ENCODE assay signal across 9 cellular contexts in genomic region chr1:47232187-47232874, GRCh38. TPM values are rescaled to one million over a fixed set of nuclear protein-coding genes. Genes with fewer than 3 reads are reported as not detected.
DNase-seq lines count a peak whose midpoint lies in the region; ATAC-seq and TF ChIP-seq lines count a peak whose summit lies in the region.
"Had no signal": no experiment of that assay in that cellular context is flagged by ENCODE, and none has a peak within 500 bp of the region (broad histone marks: within the 10 kb centered on the region; RNA-seq: fewer than 3 reads in every experiment).

Gene TAL1, minus strand, starts transcription at chr1:47232225. Its CDS starts 6,337 bp downstream, at chr1:47225888.

- H3K4me3 ChIP-seq in colonic mucosa (peak within 1 kb of the TSS; percentile 13), thyroid gland (replicated peaks in 1 of 3) (peak within 1 kb of the TSS in 1 of 3 donors; percentile 22)

- peak within 1 kb of the TSS; percentile 14 to 36 for H3K9ac ChIP-seq in colonic mucosa (ENCODE audit: low read depth in 2 of 2, low read length in 2 of 2)

- H3K4me1 ChIP-seq in colonic mucosa, result peaks cover 11% of the 10 kb centered on the region
- peaks cover 11 to 17% of the 10 kb centered on the region in 2 donors for H3K4me1 ChIP-seq in thyroid gland

- H3K27me3 ChIP-seq in colonic mucosa (peaks cover 64% of the 10 kb centered on the region), thyroid gland (peaks cover 36% of the 10 kb centered on the region)

- H3K36me3 ChIP-seq in colonic mucosa, result no peaks in the 10 kb centered on the region
- no peaks in the 10 kb centered on the region for H3K36me3 ChIP-seq in thyroid gland

- TF ChIP-seq CTCF in colonic mucosa (IDR thresholded peaks at IDR 0.05) (no peak), thyroid gland (IDR thresholded peaks at IDR 0.05) (no peak)

- no peak within 1 kb of the TSS for H3K27ac ChIP-seq in colonic mucosa
- peak within 1 kb of the TSS; percentile 53 to 68 (median 59) for H3K27ac ChIP-seq in thyroid gland

- no peak for TF ChIP-seq POLR2A in thyroid gland (IDR thresholded peaks at IDR 0.05)

- H3K27me3 Mint-ChIP-seq in activated T-cell treated with anti-CD3 and anti-CD28 coated beads, Interleukin-2, amount 50 U/mL, for 24 hours, result peaks cover 93% of the 10 kb centered on the region

- no peaks in the 10 kb centered on the region for H3K36me3 Mint-ChIP-seq in activated T-cell treated with anti-CD3 and anti-CD28 coated beads, Interleukin-2, amount 50 U/mL, for 24 hours (ENCODE audit: low read depth)

- peak within 1 kb of the TSS; percentile 6 for H3K27ac Mint-ChIP-seq in activated T-cell treated with anti-CD3 and anti-CD28 coated beads, Interleukin-2, amount 50 U/mL, for 24 hours

- no peak for DNase-seq in activated T-cell treated with anti-CD3 and anti-CD28 coated beads, Interleukin-2, amount 50 U/mL, for 24 hours
- DNase-seq in activated T-cell treated with anti-CD3 and anti-CD28 coated beads for 4 hours, result no peak
- no peak for DNase-seq in colonic mucosa
- peak; percentile 66 to 91 for DNase-seq in lung microvascular endothelial cell (ENCODE audit: low read depth in 2 of 2)
- DNase-seq in thyroid gland, result no peak
- no peak for DNase-seq in SW480 (ENCODE audit: low spot score)
- no peak for DNase-seq in RPMI8226
- DNase-seq: stimulated activated CD4-positive, alpha-beta T cell treated with anti-CD3 and anti-CD28 coated beads, Interleukin-4, amount 100 ng/mL, for 4 hours had no signal

- 18 to 19% methylated on average over 18 to 20 of the region's 51 CpGs for WGBS in thyroid gland, 2 donors

- peaks cover 32% of the 10 kb centered on the region for H3K4me1 Mint-ChIP-seq in activated T-cell treated with anti-CD3 and anti-CD28 coated beads, Interleukin-2, amount 50 U/mL, for 24 hours (ENCODE audit: low read depth)

- H3K9me3 ChIP-seq in colonic mucosa, result no peaks in the 10 kb centered on the region
- H3K9me3 ChIP-seq in thyroid gland, result no peaks in the 10 kb centered on the region

- intact Hi-C loops in colonic mucosa (cut with DNase I) (no loop called here), thyroid gland (cut with DNase I) (no loop called here)

- no peak for ATAC-seq in HG03432 (IDR thresholded peaks at IDR 0.05; ENCODE audit: unreplicated experiment)

- H3K4me3 Mint-ChIP-seq in activated T-cell treated with anti-CD3 and anti-CD28 coated beads, Interleukin-2, amount 50 U/mL, for 24 hours, result peak within 1 kb of the TSS; percentile 67

- no peaks in the 10 kb centered on the region for H3K9me3 Mint-ChIP-seq in activated T-cell treated with anti-CD3 and anti-CD28 coated beads, Interleukin-2, amount 50 U/mL, for 24 hours

RNA-seq across cellular contexts. Expression of gene TAL1, which starts in this region (rescaled TPM):
- total RNA-seq in colonic mucosa (1 to 10 TPM in 1 of 2 donors, under 1 TPM in 1; 0.90 to 1.2 TPM), lung microvascular endothelial cell (51.0 and 58.1 TPM in 2 replicates), thyroid gland (10 to 100 TPM in 3 of 4 donors, 1 to 10 TPM in 1; 3.9 to 14.9 (median 12.8) TPM)

Comparison
In these comparisons a context has a peak if more than half of its experiments do, and no peak if none do; other contexts are left out.
1. DNase-seq: peak in lung microvascular endothelial cell (2 of 2); none in activated T-cell treated with anti-CD3 and anti-CD28 coated beads, Interleukin-2, amount 50 U/mL, for 24 hours (single experiment), activated T-cell treated with anti-CD3 and anti-CD28 coated beads for 4 hours (single experiment), colonic mucosa (single experiment), thyroid gland (0 of 2), SW480 (single experiment) and RPMI8226 (single experiment).